In genomic region chr19:18867751-18868150, GRCh38 we compare ENCODE assay signal across 2 cellular contexts.
TF ChIP-seq lines count a peak whose summit lies in the region.

No MANE protein-coding gene starts in this region.

TF ChIP-seq in IMR-90, 13 proteins besides CTCF, POLR2A, EP300 and RAD21:
- TF ChIP-seq MXI1 (IDR thresholded peaks at IDR 0.05; ENCODE audit: borderline replicate concordance, low read depth, low read length) (no peak), CEBPB (IDR thresholded peaks at IDR 0.05; ENCODE audit: low read depth, low read length) (no peak), RFX5 (IDR thresholded peaks at IDR 0.05; ENCODE audit: low read depth, low read length) (no peak)
TF ChIP-seq in IMR-90: peak in this region for 0.

TF ChIP-seq in GM12878, 131 proteins besides CTCF, POLR2A, EP300 and RAD21:
- TF ChIP-seq POLR2AphosphoS2 (IDR thresholded peaks at IDR 0.05; ENCODE audit: low read depth, low read length), result no peak
- no peak for TF ChIP-seq KLF5 (IDR thresholded peaks at IDR 0.05; ENCODE audit: partially characterized antibody)
- TF ChIP-seq ELK1 (IDR thresholded peaks at IDR 0.05; ENCODE audit: low read depth, low read length), result no peak
- TF ChIP-seq SMAD5 (IDR thresholded peaks at IDR 0.05; ENCODE audit: low read depth), result no peak
- TF ChIP-seq RELB (IDR thresholded peaks at IDR 0.05; ENCODE audit: low read depth), result no peak
- TF ChIP-seq ZBTB33 (IDR thresholded peaks at IDR 0.05), result no peak
- no peak for TF ChIP-seq MEF2B (IDR thresholded peaks at IDR 0.05; ENCODE audit: partially characterized antibody, poor library complexity, severe bottlenecking)
- TF ChIP-seq CHD1 (IDR thresholded peaks at IDR 0.05; ENCODE audit: low read depth, low read length), result no peak
- TF ChIP-seq ZBTB11 (CRISPR knock-in tag; IDR thresholded peaks at IDR 0.05), result no peak
- TF ChIP-seq MTA2 (IDR thresholded peaks at IDR 0.05; ENCODE audit: low read depth), result no peak
- TF ChIP-seq TCF12 (IDR thresholded peaks at IDR 0.05; ENCODE audit: low read depth, low read length), result no peak
- no peak for TF ChIP-seq ZNF384 (IDR thresholded peaks at IDR 0.05; ENCODE audit: borderline replicate concordance, low read depth, low read length)
- no peak for TF ChIP-seq BRCA1 (IDR thresholded peaks at IDR 0.05; ENCODE audit: low read depth, low read length)
- TF ChIP-seq CBX5 (IDR thresholded peaks at IDR 0.05; ENCODE audit: low read depth), result no peak
- TF ChIP-seq SIN3A (IDR thresholded peaks at IDR 0.05; ENCODE audit: low read depth, low read length), result no peak
- TF ChIP-seq PML (IDR thresholded peaks at IDR 0.05; ENCODE audit: low read length), result no peak
- no peak for TF ChIP-seq PKNOX1 (IDR thresholded peaks at IDR 0.05)
- TF ChIP-seq USF1 (IDR thresholded peaks at IDR 0.05; ENCODE audit: borderline replicate concordance, extremely low read length, insufficient read depth, low read depth, low read length), result no peak
- TF ChIP-seq SP1 (IDR thresholded peaks at IDR 0.05; ENCODE audit: low read depth, low read length), result no peak
